29 cellular contexts compared by ENCODE assay signal in the genomic region with DNA sequence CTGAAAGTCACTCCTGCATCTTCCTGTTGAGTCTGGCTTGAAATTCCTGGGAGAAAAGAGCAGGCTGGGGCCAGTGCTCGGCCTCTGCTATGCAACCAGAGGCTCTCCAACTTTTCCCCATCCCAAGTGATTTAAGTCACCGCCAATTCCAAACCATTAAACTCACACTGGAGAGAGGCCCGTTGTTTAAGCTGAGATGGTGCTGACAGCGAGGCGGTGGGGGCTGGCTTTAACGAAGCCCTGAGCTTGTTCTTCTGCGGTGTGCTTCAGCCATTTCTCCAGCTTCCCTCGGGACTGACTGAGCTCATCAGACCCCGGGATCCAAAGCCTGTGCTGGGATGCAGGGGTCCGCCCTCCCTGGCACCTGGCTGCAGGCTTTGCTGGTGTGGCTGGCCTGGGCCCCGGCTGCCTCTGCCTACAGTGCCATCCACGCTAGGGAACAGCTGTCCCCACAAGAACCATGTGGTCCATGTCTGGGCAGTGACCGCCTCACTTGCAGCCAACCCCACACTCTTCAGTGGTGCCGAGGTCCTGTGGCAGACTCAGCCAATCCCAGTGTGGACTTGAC. TPM values are rescaled to one million over a fixed set of nuclear protein-coding genes. Genes with fewer than 3 reads are reported as not detected.
DNase-seq lines count a peak whose midpoint lies in the region; ATAC-seq and FAIRE-seq lines count a peak whose summit lies in the region.
"Had no signal": no experiment of that assay in that cellular context is flagged by ENCODE, and none has a peak within 500 bp of the region (broad histone marks: within the 10 kb centered on the region; RNA-seq: fewer than 3 reads in every experiment).

No MANE protein-coding gene starts in this region.

- CTCF ChIA-PET in activated CD8-positive, alpha-beta T cell treated with anti-CD3 and anti-CD28 coated beads, Interleukin-2, amount 10 ng/mL, durations not matched to agents 7 days and 5 days (lab: Charles Lee): no interaction called here

- H3K9me3 ChIP-seq in small intestine (ENCODE audit: control insufficient read depth, low read depth): no peaks in the 10 kb centered on the region
- H3K9me3 ChIP-seq: MG63, neutrophil, right lobe of liver, stomach had no signal

- no peaks in the 10 kb centered on the region for H3K9me3 Mint-ChIP-seq in activated CD8-positive, alpha-beta T cell treated with anti-CD3 and anti-CD28 coated beads, Interleukin-2, amount 10 ng/mL, durations not matched to agents 7 days and 5 days (ENCODE audit: insufficient read depth)
- H3K9me3 Mint-ChIP-seq: activated naive CD8-positive, alpha-beta T cell treated with anti-CD3 and anti-CD28 coated beads for 36 hours; CD4-positive, alpha-beta T cell; WTC11 had no signal

- peaks cover 9% of the 10 kb centered on the region for H3K4me1 ChIP-seq in rectal smooth muscle tissue (ENCODE audit: control insufficient read depth, insufficient read depth, low read length)
- H3K4me1 ChIP-seq in small intestine (ENCODE audit: control insufficient read depth in 2 of 2, insufficient read depth in 1 of 2, low read depth in 1 of 2, low read length in 1 of 2): no peaks in the 10 kb centered on the region
- H3K4me1 ChIP-seq: right lobe of liver had no signal

- H3K27ac Mint-ChIP-seq in activated CD8-positive, alpha-beta T cell treated with anti-CD3 and anti-CD28 coated beads, Interleukin-2, amount 10 ng/mL, durations not matched to agents 7 days and 5 days: no peak overlapping the region
- H3K27ac Mint-ChIP-seq: activated naive CD8-positive, alpha-beta T cell treated with anti-CD3 and anti-CD28 coated beads for 36 hours; activated T-helper 17 cell treated with anti-CD3 and anti-CD28 coated beads, Interleukin-2, amount 50 U/mL, for 72 hours; CD4-positive, alpha-beta T cell; WTC11 had no signal

- no peaks in the 10 kb centered on the region for H3K27me3 Mint-ChIP-seq in activated CD8-positive, alpha-beta T cell treated with anti-CD3 and anti-CD28 coated beads, Interleukin-2, amount 10 ng/mL, durations not matched to agents 7 days and 5 days (ENCODE audit: low read depth)
- H3K27me3 Mint-ChIP-seq: activated naive CD8-positive, alpha-beta T cell treated with anti-CD3 and anti-CD28 coated beads for 36 hours; activated T-helper 17 cell treated with anti-CD3 and anti-CD28 coated beads, Interleukin-2, amount 50 U/mL, for 72 hours; CD4-positive, alpha-beta T cell had no signal

- no peaks in the 10 kb centered on the region for H3K36me3 Mint-ChIP-seq in activated CD8-positive, alpha-beta T cell treated with anti-CD3 and anti-CD28 coated beads, Interleukin-2, amount 10 ng/mL, durations not matched to agents 7 days and 5 days (ENCODE audit: low read depth)
- H3K36me3 Mint-ChIP-seq: activated naive CD8-positive, alpha-beta T cell treated with anti-CD3 and anti-CD28 coated beads for 36 hours; WTC11 had no signal

- peak overlapping the region; percentile 9 for H3K27ac ChIP-seq in rectal smooth muscle tissue (ENCODE audit: low read depth, low read length)
- H3K27ac ChIP-seq in small intestine (ENCODE audit: low read depth in 1 of 2, low read length in 1 of 2): no peak overlapping the region
- H3K27ac ChIP-seq: foreskin keratinocyte, neutrophil, right lobe of liver had no signal

- intact Hi-C loops in Right ventricle myocardium inferior (cut with DNase I) (no loop called here), cardiac septum (cut with DNase I) (no loop called here)

- POLR2A ChIA-PET in activated CD8-positive, alpha-beta T cell treated with anti-CD3 and anti-CD28 coated beads, Interleukin-2, amount 10 ng/mL, durations not matched to agents 7 days and 5 days (lab: Charles Lee): no interaction called here

- FAIRE-seq in small intestine (lab: Jason Lieb, UNC): no peak
- FAIRE-seq: K562 had no signal

- H3K9ac ChIP-seq in rectal smooth muscle tissue (ENCODE audit: low read length): no peak overlapping the region

- ATAC-seq in Right ventricle myocardium inferior (peak; percentile 83), HG03139 (IDR thresholded peaks at IDR 0.05; ENCODE audit: unreplicated experiment) (no peak)
- ATAC-seq in activated CD8-positive, alpha-beta T cell treated with anti-CD3 and anti-CD28 coated beads, Interleukin-2, amount 10 ng/mL, durations not matched to agents 7 days and 5 days: no peak
- ATAC-seq: activated T-helper 17 cell treated with anti-CD3 and anti-CD28 coated beads, Interleukin-2, amount 50 U/mL, for 72 hours; foreskin keratinocyte; K562; WTC11 had no signal

- 76 to 88% (median 88%) methylated on average over 14 of the region's 14 CpGs for WGBS in small intestine, 3 donors

- H3K4me3 Mint-ChIP-seq in activated CD8-positive, alpha-beta T cell treated with anti-CD3 and anti-CD28 coated beads, Interleukin-2, amount 10 ng/mL, durations not matched to agents 7 days and 5 days: no peak overlapping the region
- H3K4me3 Mint-ChIP-seq: activated naive CD8-positive, alpha-beta T cell treated with anti-CD3 and anti-CD28 coated beads for 36 hours; activated T-helper 17 cell treated with anti-CD3 and anti-CD28 coated beads, Interleukin-2, amount 50 U/mL, for 72 hours; CD4-positive, alpha-beta T cell; WTC11 had no signal

- peak; percentile 71 for DNase-seq in Right ventricle myocardium inferior (ENCODE audit: missing footprints)
- no peak for DNase-seq in cardiac septum (ENCODE audit: low spot score)
- DNase-seq in medulla oblongata (ENCODE audit: extremely low spot score): peak; percentile 57
- no peak for DNase-seq in activated CD8-positive, alpha-beta T cell treated with anti-CD3 and anti-CD28 coated beads, Interleukin-2, amount 10 ng/mL, durations not matched to agents 7 days and 5 days
- DNase-seq in small intestine: no peak
- no peak for DNase-seq in NCI-H1694 treated with DMSO at 0.1 percent for 48 hours (lab: John Stamatoyannopoulos, UW)
- DNase-seq: 8988T; activated CD4-positive, alpha-beta T cell treated with anti-CD3 and anti-CD28 coated beads, Interleukin-2, amount 50 U/mL, for 48 hours; activated CD8-positive, alpha-beta memory T cell treated with anti-CD3 and anti-CD28 coated beads, Interleukin-2, amount 50 U/mL, for 48 hours; activated naive CD8-positive, alpha-beta T cell treated with anti-CD3 and anti-CD28 coated beads for 36 hours; CD4-positive, alpha-beta T cell; DMS 273 treated with DMSO at 0.1 percent for 48 hours; effector CD4-positive, alpha-beta T cell; foreskin keratinocyte; hypothalamus; MG63; NCI-H1417 treated with DMSO at 0.1 percent for 48 hours; NCI-H446; right lobe of liver; stimulated activated CD8-positive, alpha-beta memory T cell treated with anti-CD3 and anti-CD28 coated beads, Interleukin-4, amount 100 ng/mL, for 48 hours; stomach; T1000; trophoblast cell had no signal

- no peaks in the 10 kb centered on the region for H3K4me1 Mint-ChIP-seq in activated CD8-positive, alpha-beta T cell treated with anti-CD3 and anti-CD28 coated beads, Interleukin-2, amount 10 ng/mL, durations not matched to agents 7 days and 5 days (ENCODE audit: low read depth)
- H3K4me1 Mint-ChIP-seq: activated naive CD8-positive, alpha-beta T cell treated with anti-CD3 and anti-CD28 coated beads for 36 hours; activated T-helper 17 cell treated with anti-CD3 and anti-CD28 coated beads, Interleukin-2, amount 50 U/mL, for 72 hours had no signal

- H3K4me3 ChIP-seq in rectal smooth muscle tissue (ENCODE audit: low read length) (no peak overlapping the region), small intestine (ENCODE audit: low read depth in 1 of 2, low read length in 2 of 2) (no peak overlapping the region)
- H3K4me3 ChIP-seq: K562, MG63, right lobe of liver, stomach had no signal

- H3K27me3 ChIP-seq in rectal smooth muscle tissue (ENCODE audit: control insufficient read depth, insufficient read depth, low read length) (no peaks in the 10 kb centered on the region), small intestine (ENCODE audit: control insufficient read depth in 2 of 2, insufficient read depth in 2 of 2, low read length in 2 of 2) (no peaks in the 10 kb centered on the region)
- H3K27me3 ChIP-seq: foreskin keratinocyte, MG63, neutrophil, right lobe of liver, stomach had no signal

- H3K36me3 ChIP-seq in rectal smooth muscle tissue (ENCODE audit: control insufficient read depth, insufficient read depth, low read length) (no peaks in the 10 kb centered on the region), small intestine (ENCODE audit: control insufficient read depth in 2 of 2, insufficient read depth in 2 of 2, low read length in 2 of 2) (no peaks in the 10 kb centered on the region)
- H3K36me3 ChIP-seq: MG63, right lobe of liver had no signal

RNA-seq across cellular contexts. Expression of gene RAMACL, which starts 21.3 kb away (rescaled TPM):
- total RNA-seq in Right ventricle myocardium inferior (0.43 TPM), cardiac septum (1.4 TPM)
- total RNA-seq in activated CD8-positive, alpha-beta T cell treated with anti-CD3 and anti-CD28 coated beads, Interleukin-2, amount 10 ng/mL, durations not matched to agents 7 days and 5 days: under 1 TPM; 0.16 to 0.29 TPM
- polyA plus RNA-seq in small intestine: under 1 TPM in 1 of 3 donors, not detected in 2; 0.16 TPM

Comparison
In these comparisons a context has a peak if more than half of its experiments do, and no peak if none do; other contexts are left out.
1. DNase-seq: peak in Right ventricle myocardium inferior (single experiment) and medulla oblongata (single experiment); none in cardiac septum (single experiment), activated CD8-positive, alpha-beta T cell treated with anti-CD3 and anti-CD28 coated beads, Interleukin-2, amount 10 ng/mL, durations not matched to agents 7 days and 5 days (single experiment), small intestine (single experiment) and NCI-H1694 treated with DMSO at 0.1 percent for 48 hours (single experiment).